In genomic region chr2:38016177-38016576, GRCh38 we compare ENCODE assay signal across 1 cellular context.
TF ChIP-seq lines count a peak whose summit lies in the region.

No MANE protein-coding gene starts in this region.

TF ChIP-seq in IMR-90, 13 proteins besides CTCF, POLR2A, EP300 and RAD21:
- TF ChIP-seq MXI1 (IDR thresholded peaks at IDR 0.05; ENCODE audit: borderline replicate concordance, low read depth, low read length) (no peak), CEBPB (IDR thresholded peaks at IDR 0.05; ENCODE audit: low read depth, low read length) (no peak), MAZ (IDR thresholded peaks at IDR 0.05; ENCODE audit: borderline replicate concordance, low read depth, low read length) (no peak)
- TF ChIP-seq, protein P1, sequence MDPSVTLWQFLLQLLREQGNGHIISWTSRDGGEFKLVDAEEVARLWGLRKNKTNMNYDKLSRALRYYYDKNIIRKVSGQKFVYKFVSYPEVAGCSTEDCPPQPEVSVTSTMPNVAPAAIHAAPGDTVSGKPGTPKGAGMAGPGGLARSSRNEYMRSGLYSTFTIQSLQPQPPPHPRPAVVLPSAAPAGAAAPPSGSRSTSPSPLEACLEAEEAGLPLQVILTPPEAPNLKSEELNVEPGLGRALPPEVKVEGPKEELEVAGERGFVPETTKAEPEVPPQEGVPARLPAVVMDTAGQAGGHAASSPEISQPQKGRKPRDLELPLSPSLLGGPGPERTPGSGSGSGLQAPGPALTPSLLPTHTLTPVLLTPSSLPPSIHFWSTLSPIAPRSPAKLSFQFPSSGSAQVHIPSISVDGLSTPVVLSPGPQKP (IDR thresholded peaks at IDR 0.05; ENCODE audit: borderline replicate concordance, low read depth, low read length): no peak
